1 cellular context compared by ENCODE assay signal in genomic region chr17:39872700-39873099, GRCh38.
TF ChIP-seq lines count a peak whose summit lies in the region.

No MANE protein-coding gene starts in this region.

TF ChIP-seq in endothelial cell of umbilical vein, 7 proteins besides CTCF, POLR2A, EP300 and RAD21:
- TF ChIP-seq FOS (IDR thresholded peaks at IDR 0.05; ENCODE audit: borderline replicate concordance, insufficient read depth, low read length) (no peak), POLR2AphosphoS5 (IDR thresholded peaks at IDR 0.05; ENCODE audit: insufficient read depth, low read depth, low read length) (no peak), EZH2 (IDR thresholded peaks at IDR 0.05; ENCODE audit: borderline replicate concordance, low read depth, low read length, severe bottlenecking) (no peak), MAX (IDR thresholded peaks at IDR 0.05; ENCODE audit: insufficient read depth, insufficient read length) (no peak), GATA2 (IDR thresholded peaks at IDR 0.05; ENCODE audit: insufficient read depth, insufficient read length, low read depth, low read length) (no peak), JUN (IDR thresholded peaks at IDR 0.05; ENCODE audit: borderline replicate concordance, insufficient read depth, insufficient read length, low read depth) (no peak), MYC (IDR thresholded peaks at IDR 0.05; ENCODE audit: low read depth, low read length) (no peak)
